In the genomic region with DNA sequence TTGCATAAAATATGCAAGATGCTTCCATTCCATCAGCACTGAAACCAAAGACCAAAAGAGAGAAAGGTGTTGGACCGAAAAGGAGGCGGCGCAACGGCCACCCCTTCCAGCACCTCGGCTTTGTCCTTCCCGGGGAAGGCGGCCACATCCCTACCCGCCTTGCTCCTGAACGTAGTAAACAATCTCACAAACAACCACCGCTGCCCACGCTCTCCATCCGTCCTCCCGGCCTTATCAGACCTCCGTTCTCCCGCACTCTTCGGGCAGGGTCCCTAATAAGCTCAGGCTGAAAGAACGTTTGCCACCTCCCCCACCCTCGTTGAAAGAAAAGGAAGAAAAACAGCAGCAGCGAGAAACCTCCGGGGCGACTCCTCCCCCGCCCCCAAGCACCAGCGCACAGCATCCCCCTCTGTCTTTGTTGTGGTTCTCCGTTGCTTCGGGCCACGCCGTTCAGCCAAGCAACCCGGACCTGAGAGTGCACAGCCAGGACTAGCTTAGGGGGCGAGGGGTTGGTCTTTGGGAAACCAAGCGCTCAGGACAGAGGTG, we compare ENCODE assay signal across 1 cellular context.
TF ChIP-seq lines count a peak whose summit lies in the region.

No MANE protein-coding gene starts in this region.

TF ChIP-seq in GM12891, 5 proteins besides CTCF, POLR2A, EP300 and RAD21 (continued from another document):
- TF ChIP-seq POLR2AphosphoS5 (IDR thresholded peaks at IDR 0.05; ENCODE audit: low read depth, low read length) (no peak), SPI1 (IDR thresholded peaks at IDR 0.05; ENCODE audit: low read depth, low read length) (no peak)
